In genomic region chr6:158939255-158940170, GRCh38 we compare ENCODE assay signal across 11 cellular contexts.
DNase-seq lines count a peak whose midpoint lies in the region; ATAC-seq and TF ChIP-seq lines count a peak whose summit lies in the region.
"Had no signal": no experiment of that assay in that cellular context is flagged by ENCODE, and none has a peak within 500 bp of the region (broad histone marks: within the 10 kb centered on the region; RNA-seq: fewer than 3 reads in every experiment).

No MANE protein-coding gene starts in this region.

- POLR2A ChIA-PET in SK-N-SH (lab: Yijun Ruan, JAX) (no interaction called here), PC-3 (lab: Charles Lee; ENCODE audit: unreplicated experiment) (no interaction called here)

- 46% methylated on average over 37 of the region's 37 CpGs for WGBS in esophagus muscularis mucosa
- WGBS in SK-N-SH (ENCODE audit: low lambda C conversion rate) = 89% methylated on average over 32 of the region's 37 CpGs

- no peaks in the 10 kb centered on the region for H3K79me2 ChIP-seq in parathyroid adenoma
- no peaks in the 10 kb centered on the region for H3K79me2 ChIP-seq in SK-N-SH (ENCODE audit: insufficient read depth)
- H3K79me2 ChIP-seq in PC-3 (ENCODE audit: low read length) = no peaks in the 10 kb centered on the region

- H3F3A ChIP-seq in SK-N-SH (replicated peaks; ENCODE audit: insufficient read depth) (no peaks in the 10 kb centered on the region), PC-3 (ENCODE audit: low read length, unreplicated experiment) (no peaks in the 10 kb centered on the region)

- H3K9me3 ChIP-seq in esophagus muscularis mucosa (peaks cover 0 to 10% (median 4%) of the 10 kb centered on the region in 4 donors), parathyroid adenoma (ENCODE audit: control insufficient read depth, low read length) (no peaks in the 10 kb centered on the region), SK-N-SH (0 out of 2 replicates have a peak, but pooled peaks cover 3% of the 10 kb centered on the region), PC-3 (ENCODE audit: low read length) (no peaks in the 10 kb centered on the region)
- H3K9me3 ChIP-seq: body of pancreas had no signal

- TF ChIP-seq RAD21 in SK-N-SH (IDR thresholded peaks at IDR 0.05; ENCODE audit: low read length) = no peak

- H3K27me3 ChIP-seq in esophagus muscularis mucosa = peaks cover 0 to 17% (median 0%) of the 10 kb centered on the region in 4 donors
- H3K27me3 ChIP-seq in parathyroid adenoma (ENCODE audit: control insufficient read depth, insufficient read depth, low read length) = no peaks in the 10 kb centered on the region
- H3K27me3 ChIP-seq in dorsolateral prefrontal cortex = no peaks in the 10 kb centered on the region
- no peaks in the 10 kb centered on the region for H3K27me3 ChIP-seq in SK-N-SH (ENCODE audit: insufficient read depth)
- no peaks in the 10 kb centered on the region for H3K27me3 ChIP-seq in PC-3 (ENCODE audit: low read length)
- H3K27me3 ChIP-seq: body of pancreas had no signal

- H2AFZ ChIP-seq in parathyroid adenoma = peak overlapping the region; percentile 79
- H2AFZ ChIP-seq in SK-N-SH (ENCODE audit: low read depth) = no peak overlapping the region
- no peak overlapping the region for H2AFZ ChIP-seq in PC-3 (ENCODE audit: low read length)

- H3K4me3 ChIP-seq in esophagus muscularis mucosa (peak overlapping the region; percentile 16 to 40 (median 34)), parathyroid adenoma (ENCODE audit: low read depth, low read length) (no peak overlapping the region), dorsolateral prefrontal cortex (peak overlapping the region in 3 of 59 donors; percentile 2 to 18 (median 7)), SK-N-SH (ENCODE audit: low read depth in 2 of 2, low read length in 1 of 2) (no peak overlapping the region), PC-3 (ENCODE audit: low read length) (no peak overlapping the region)
- H3K4me3 ChIP-seq: body of pancreas had no signal

- H3K9ac ChIP-seq in parathyroid adenoma = no peak overlapping the region
- H3K9ac ChIP-seq in SK-N-SH = no peak overlapping the region
- no peak overlapping the region for H3K9ac ChIP-seq in PC-3 (ENCODE audit: low read length)

- TF ChIP-seq POLR2A in esophagus muscularis mucosa (IDR thresholded peaks at IDR 0.05; ENCODE audit: low read depth) = no peak

- no peak overlapping the region for H3K27ac ChIP-seq in esophagus muscularis mucosa (replicated peaks in 1 of 4)
- H3K27ac ChIP-seq in parathyroid adenoma = no peak overlapping the region
- H3K27ac ChIP-seq in dorsolateral prefrontal cortex = no peak overlapping the region
- no peak overlapping the region for H3K27ac ChIP-seq in SK-N-SH (ENCODE audit: low read depth in 2 of 2, low read length in 1 of 2)
- H3K27ac ChIP-seq in PC-3 (ENCODE audit: low read length) = no peak overlapping the region
- H3K27ac ChIP-seq: body of pancreas, skin epidermis had no signal

- no peaks in the 10 kb centered on the region for H4K20me1 ChIP-seq in SK-N-SH (ENCODE audit: insufficient read depth)
- no peaks in the 10 kb centered on the region for H4K20me1 ChIP-seq in PC-3 (ENCODE audit: low read length)

- H3K4me1 ChIP-seq in esophagus muscularis mucosa (peaks cover 0 to 14% (median 10%) of the 10 kb centered on the region in 4 donors), parathyroid adenoma (peaks cover 7% of the 10 kb centered on the region), SK-N-SH (ENCODE audit: control insufficient read depth in 1 of 2, insufficient read depth in 2 of 2, low read depth in 1 of 2, low read length in 1 of 2) (no peaks in the 10 kb centered on the region), PC-3 (ENCODE audit: insufficient read depth, low read length) (no peaks in the 10 kb centered on the region)
- H3K4me1 ChIP-seq: body of pancreas had no signal

- ATAC-seq in PC-3 = no peak
- ATAC-seq: body of pancreas had no signal

- H3K9me2 ChIP-seq in SK-N-SH = no peaks in the 10 kb centered on the region
- H3K9me2 ChIP-seq in PC-3 (replicated peaks; ENCODE audit: low read length) = no peaks in the 10 kb centered on the region

- no peak for TF ChIP-seq CTCF in esophagus muscularis mucosa (IDR thresholded peaks at IDR 0.05)
- TF ChIP-seq CTCF in parathyroid adenoma (IDR thresholded peaks at IDR 0.05) = no peak
- no peak for TF ChIP-seq CTCF in dorsolateral prefrontal cortex (IDR thresholded peaks at IDR 0.05 in 54 of 56, conservative IDR thresholded peaks at IDR 0.05 in 2 of 56; ENCODE audit: low read depth in 1 of 56, partially characterized antibody in 56 of 56)
- no peak for TF ChIP-seq CTCF in SK-N-SH (IDR thresholded peaks at IDR 0.05)
- TF ChIP-seq CTCF in PC-3 (conservative IDR thresholded peaks at IDR 0.05; ENCODE audit: low read depth, low read length) = no peak

- TF ChIP-seq EP300 in esophagus muscularis mucosa (IDR thresholded peaks at IDR 0.05) (no peak), SK-N-SH (IDR thresholded peaks at IDR 0.05; ENCODE audit: borderline replicate concordance in 1 of 2, low read depth in 1 of 2, low read length in 1 of 2) (no peak)

- BruUV-seq in PC-3 (replicated peaks; lab: Mats Ljungman, UMichigan) = no TSS peak

- CTCF ChIA-PET in SK-N-SH (lab: Yijun Ruan, JAX) (no interaction called here), PC-3 (lab: Charles Lee) (no interaction called here)

- peak overlapping the region; percentile 43 for H3K4me2 ChIP-seq in parathyroid adenoma (ENCODE audit: low read length)
- H3K4me2 ChIP-seq in SK-N-SH = no peak overlapping the region
- no peak overlapping the region for H3K4me2 ChIP-seq in PC-3 (ENCODE audit: low read length)

- H3K36me3 ChIP-seq in esophagus muscularis mucosa (no peaks in the 10 kb centered on the region), parathyroid adenoma (ENCODE audit: control insufficient read depth, insufficient read depth, low read length) (no peaks in the 10 kb centered on the region), SK-N-SH (replicated peaks in 1 of 2; ENCODE audit: control insufficient read depth in 1 of 2, insufficient read depth in 2 of 2, low read length in 1 of 2) (no peaks in the 10 kb centered on the region), PC-3 (ENCODE audit: low read depth, low read length) (no peaks in the 10 kb centered on the region)

- DNase-seq in DMS53 treated with DMSO at 0.1 percent for 48 hours (lab: John Stamatoyannopoulos, UW; ENCODE audit: unreplicated experiment) (peak; percentile 22), NCI-H69 (lab: John Stamatoyannopoulos, UW) (peak; percentile 56), esophagus muscularis mucosa (ENCODE audit: extremely low spot score) (no peak), dorsolateral prefrontal cortex (no peak), SK-N-SH (no peak), PC-3 (no peak)
- DNase-seq in central memory CD4-positive, alpha-beta T cell = no peak
- DNase-seq: body of pancreas, NCI-H226 had no signal

- intact Hi-C loops in esophagus muscularis mucosa (cut with DNase I) = no loop called here
- intact Hi-C loops in dorsolateral prefrontal cortex (cut with DNase I) = no loop called here
- intact Hi-C loops in PC-3 (cut with micrococcal nuclease) = no loop called here

TF ChIP-seq in SK-N-SH, 30 proteins besides CTCF, POLR2A, EP300 and RAD21 (continues in another document):
- no peak for TF ChIP-seq PBX3 (IDR thresholded peaks at IDR 0.05)
- TF ChIP-seq SIN3A (IDR thresholded peaks at IDR 0.05; ENCODE audit: borderline replicate concordance, low read depth, low read length) = no peak
- no peak for TF ChIP-seq EZH2phosphoT487 (IDR thresholded peaks at IDR 0.05; ENCODE audit: borderline replicate concordance, low read depth)
- no peak for TF ChIP-seq RXRA (IDR thresholded peaks at IDR 0.05; ENCODE audit: borderline replicate concordance, low read depth)
- TF ChIP-seq USF1 (IDR thresholded peaks at IDR 0.05; ENCODE audit: borderline replicate concordance, low read depth) = no peak
- no peak for TF ChIP-seq NFIC (IDR thresholded peaks at IDR 0.05; ENCODE audit: borderline replicate concordance)
- TF ChIP-seq FOXM1 (IDR thresholded peaks at IDR 0.05; ENCODE audit: low read depth) = no peak
- TF ChIP-seq CHD2 (IDR thresholded peaks at IDR 0.05; ENCODE audit: low read length, partially characterized antibody) = no peak
- no peak for TF ChIP-seq IRF3 (IDR thresholded peaks at IDR 0.05; ENCODE audit: low read depth, low read length)
- TF ChIP-seq JUND (IDR thresholded peaks at IDR 0.05) = no peak
- TF ChIP-seq GATA2 (CRISPR knock-in tag; IDR thresholded peaks at IDR 0.05) = no peak
- TF ChIP-seq MEF2A (IDR thresholded peaks at IDR 0.05; ENCODE audit: borderline replicate concordance, low read depth) = no peak

Comparison
In these comparisons a context has a peak if more than half of its experiments do, and no peak if none do; other contexts are left out.
1. DNase-seq: peak in DMS53 treated with DMSO at 0.1 percent for 48 hours (single experiment) and NCI-H69 (single experiment); none in esophagus muscularis mucosa (single experiment), dorsolateral prefrontal cortex (0 of 10), central memory CD4-positive, alpha-beta T cell (single experiment), SK-N-SH (single experiment) and PC-3 (single experiment).
2. H3K4me3 ChIP-seq: peak in esophagus muscularis mucosa (4 of 4); none in parathyroid adenoma (single experiment), SK-N-SH (0 of 2) and PC-3 (single experiment).